6 cellular contexts compared by ENCODE assay signal in the genomic region with DNA sequence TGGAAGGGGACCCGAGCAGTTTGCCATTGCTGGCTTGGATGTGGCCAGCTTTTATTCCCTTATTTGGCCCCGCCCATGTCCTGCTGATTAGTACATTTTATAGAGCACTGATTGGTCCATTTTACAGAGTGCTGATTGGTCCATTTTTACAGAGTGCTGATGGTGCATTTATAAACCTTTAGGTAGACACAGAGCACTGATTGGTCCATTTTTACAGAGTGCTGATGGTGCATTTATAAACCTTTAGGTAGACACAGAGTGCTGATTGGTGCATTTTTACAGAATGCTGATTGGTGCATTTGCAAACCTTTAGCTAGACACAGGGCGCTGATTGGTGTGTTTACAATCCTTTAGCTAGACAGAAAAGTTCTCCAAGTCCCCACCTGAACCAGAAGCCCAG. TPM values are rescaled to one million over a fixed set of nuclear protein-coding genes. Genes with fewer than 3 reads are reported as not detected.
"Had no signal": no experiment of that assay in that cellular context is flagged by ENCODE, and none has a peak within 500 bp of the region (broad histone marks: within the 10 kb centered on the region; RNA-seq: fewer than 3 reads in every experiment).

No MANE protein-coding gene starts in this region.

RNA-seq across cellular contexts. Expression of a gene that starts 43.1 kb away (rescaled TPM):
- total RNA-seq: M059J, Peyer's patch, Right ventricle myocardium superior, SJSA1 had no signal
- polyA plus RNA-seq: SK-N-SH had no signal

RNA-seq across cellular contexts. Expression of a gene that starts 53.7 kb away (rescaled TPM):
- total RNA-seq: PC-3 had no signal
